ENCODE assay signal across 1 cellular context in genomic region chr15:67167131-67167530, GRCh38.
TF ChIP-seq lines count a peak whose summit lies in the region.

No MANE protein-coding gene starts in this region.

TF ChIP-seq in H1, 55 proteins besides CTCF, POLR2A, EP300 and RAD21 (continued from another document):
- TF ChIP-seq USF2 (IDR thresholded peaks at IDR 0.05; ENCODE audit: low read length) (no peak), HDAC6 (IDR thresholded peaks at IDR 0.05; ENCODE audit: low read depth, low read length) (no peak), GTF2F1 (IDR thresholded peaks at IDR 0.05; ENCODE audit: borderline replicate concordance, low read depth, low read length) (no peak), CBX5 (IDR thresholded peaks at IDR 0.05; ENCODE audit: low read depth, low read length) (no peak), POLR2AphosphoS5 (IDR thresholded peaks at IDR 0.05; ENCODE audit: low read depth, low read length) (no peak), KDM1A (IDR thresholded peaks at IDR 0.05; ENCODE audit: borderline replicate concordance, low read length) (no peak)
